In genomic region chr15:62870216-62870615, GRCh38 we compare ENCODE assay signal across 22 cellular contexts.
DNase-seq lines count a peak whose midpoint lies in the region; ATAC-seq, FAIRE-seq and TF ChIP-seq lines count a peak whose summit lies in the region.
"Had no signal": no experiment of that assay in that cellular context is flagged by ENCODE, and none has a peak within 500 bp of the region (broad histone marks: within the 10 kb centered on the region; RNA-seq: fewer than 3 reads in every experiment).

No MANE protein-coding gene starts in this region.

- TF ChIP-seq POLR2A in sigmoid colon (IDR thresholded peaks at IDR 0.05) = no peak
- no peak for TF ChIP-seq POLR2A in esophagus muscularis mucosa (IDR thresholded peaks at IDR 0.05; ENCODE audit: low read depth)

- no peaks in the 10 kb centered on the region for H3K27me3 ChIP-seq in astrocyte (ENCODE audit: insufficient read depth, low read length)
- H3K27me3 ChIP-seq in sigmoid colon = no peaks in the 10 kb centered on the region
- H3K27me3 ChIP-seq in esophagus muscularis mucosa = no peaks in the 10 kb centered on the region
- H3K27me3 ChIP-seq: BLaER1 had no signal

- H3K27me3 Mint-ChIP-seq in astrocyte (ENCODE audit: low read depth, unreplicated experiment) = no peaks in the 10 kb centered on the region
- peaks cover 5% of the 10 kb centered on the region for H3K27me3 Mint-ChIP-seq in activated CD4-positive, alpha-beta T cell treated with anti-CD3 and anti-CD28 coated beads, Interleukin-2, amount 10 ng/mL, durations not matched to agents 24 days and 14 days
- H3K27me3 Mint-ChIP-seq in activated naive CD8-positive, alpha-beta T cell treated with anti-CD3 and anti-CD28 coated beads, Interleukin-2, amount 50 U/mL, for 24 hours = no peaks in the 10 kb centered on the region

- 19 to 76% methylated on average over 2 of the region's 2 CpGs for WGBS in sigmoid colon, 2 donors
- WGBS in esophagus muscularis mucosa = 80% methylated on average over 2 of the region's 2 CpGs

- H3K4me1 ChIP-seq in astrocyte (ENCODE audit: insufficient read depth, low read length) (peaks cover 6% of the 10 kb centered on the region), sigmoid colon (peaks cover 0 to 67% (median 54%) of the 10 kb centered on the region in 4 donors), esophagus muscularis mucosa (peaks cover 6 to 59% (median 41%) of the 10 kb centered on the region in 4 donors)
- H3K4me1 ChIP-seq: Caco-2 had no signal

- H3K4me1 Mint-ChIP-seq in astrocyte (ENCODE audit: low read depth, unreplicated experiment) = peaks cover 13% of the 10 kb centered on the region
- H3K4me1 Mint-ChIP-seq in activated CD4-positive, alpha-beta T cell treated with anti-CD3 and anti-CD28 coated beads, Interleukin-2, amount 10 ng/mL, durations not matched to agents 24 days and 14 days = no peaks in the 10 kb centered on the region
- no peaks in the 10 kb centered on the region for H3K4me1 Mint-ChIP-seq in activated naive CD8-positive, alpha-beta T cell treated with anti-CD3 and anti-CD28 coated beads, Interleukin-2, amount 50 U/mL, for 24 hours
- H3K4me1 Mint-ChIP-seq: B cell; CD4-positive, CD25-positive, alpha-beta regulatory T cell had no signal

- peak overlapping the region; percentile 47 for H3K27ac Mint-ChIP-seq in astrocyte (ENCODE audit: unreplicated experiment)
- H3K27ac Mint-ChIP-seq in activated CD4-positive, alpha-beta T cell treated with anti-CD3 and anti-CD28 coated beads, Interleukin-2, amount 10 ng/mL, durations not matched to agents 24 days and 14 days = no peak overlapping the region
- no peak overlapping the region for H3K27ac Mint-ChIP-seq in activated naive CD8-positive, alpha-beta T cell treated with anti-CD3 and anti-CD28 coated beads, Interleukin-2, amount 50 U/mL, for 24 hours
- H3K27ac Mint-ChIP-seq: B cell; CD4-positive, CD25-positive, alpha-beta regulatory T cell; CD8-positive, alpha-beta T cell had no signal

- peak; percentile 27 for DNase-seq in HCEC 1CT
- DNase-seq in astrocyte (ENCODE audit: low read depth) = no peak
- no peak for DNase-seq in left colon
- DNase-seq in sigmoid colon = no peak
- no peak for DNase-seq in activated CD4-positive, alpha-beta T cell treated with anti-CD3 and anti-CD28 coated beads, Interleukin-2, amount 10 ng/mL, durations not matched to agents 24 days and 14 days
- DNase-seq in activated naive CD8-positive, alpha-beta T cell treated with anti-CD3 and anti-CD28 coated beads, Interleukin-2, amount 50 U/mL, for 24 hours = no peak
- no peak for DNase-seq in NCI-H1436 treated with DMSO at 0.1 percent for 48 hours (lab: John Stamatoyannopoulos, UW)
- no peak for DNase-seq in esophagus muscularis mucosa (ENCODE audit: extremely low spot score)
- DNase-seq: Caco-2; CD4-positive, CD25-positive, alpha-beta regulatory T cell; CD8-positive, alpha-beta T cell; DMS153; DND-41; GM23248; H7 had no signal

- intact Hi-C loops in left colon (cut with DNase I, micrococcal nuclease) = no loop called here
- intact Hi-C loops in sigmoid colon (cut with DNase I) = no loop called here
- intact Hi-C loops in activated CD4-positive, alpha-beta T cell treated with anti-CD3 and anti-CD28 coated beads, Interleukin-2, amount 10 ng/mL, durations not matched to agents 24 days and 14 days (cut with micrococcal nuclease) = no loop called here
- intact Hi-C loops in esophagus muscularis mucosa (cut with DNase I) = no loop called here

- H3K36me3 Mint-ChIP-seq in astrocyte (ENCODE audit: low read depth, unreplicated experiment) = no peaks in the 10 kb centered on the region
- H3K36me3 Mint-ChIP-seq in activated CD4-positive, alpha-beta T cell treated with anti-CD3 and anti-CD28 coated beads, Interleukin-2, amount 10 ng/mL, durations not matched to agents 24 days and 14 days (ENCODE audit: low read depth) = no peaks in the 10 kb centered on the region
- H3K36me3 Mint-ChIP-seq in activated naive CD8-positive, alpha-beta T cell treated with anti-CD3 and anti-CD28 coated beads, Interleukin-2, amount 50 U/mL, for 24 hours (ENCODE audit: low read depth) = no peaks in the 10 kb centered on the region
- H3K36me3 Mint-ChIP-seq: CD4-positive, CD25-positive, alpha-beta regulatory T cell; CD8-positive, alpha-beta T cell had no signal

- H3K9me3 ChIP-seq in astrocyte (ENCODE audit: insufficient read depth, low read depth, low read length) = no peaks in the 10 kb centered on the region
- H3K9me3 ChIP-seq in sigmoid colon = peaks cover 0 to 2% (median 0%) of the 10 kb centered on the region in 4 donors
- no peaks in the 10 kb centered on the region for H3K9me3 ChIP-seq in esophagus muscularis mucosa
- H3K9me3 ChIP-seq: BLaER1, Caco-2 had no signal

- no peaks in the 10 kb centered on the region for H4K20me1 ChIP-seq in astrocyte (ENCODE audit: insufficient read depth, low read length)
- H4K20me1 ChIP-seq: BLaER1 had no signal

- TF ChIP-seq CTCF in astrocyte (IDR thresholded peaks at IDR 0.05; ENCODE audit: insufficient read depth, low read depth, low read length) (no peak), sigmoid colon (IDR thresholded peaks at IDR 0.05) (no peak), esophagus muscularis mucosa (IDR thresholded peaks at IDR 0.05) (no peak)

- H3K27ac ChIP-seq in astrocyte (ENCODE audit: low read depth, low read length) = no peak overlapping the region
- peak overlapping the region in 3 of 4 donors; percentile 87 to 93 (median 88) for H3K27ac ChIP-seq in sigmoid colon
- peak overlapping the region in 1 of 4 donors; percentile 6 for H3K27ac ChIP-seq in esophagus muscularis mucosa (replicated peaks in 1 of 4)
- H3K27ac ChIP-seq: 22Rv1, BLaER1, C4-2B, GM23248 had no signal

- no peak overlapping the region for H3K9ac ChIP-seq in astrocyte (ENCODE audit: low read length)
- H3K9ac ChIP-seq: BLaER1, GM23248 had no signal

- FAIRE-seq in astrocyte (lab: Jason Lieb, UNC) = no peak
- FAIRE-seq: GM12892, H1 had no signal

- TF ChIP-seq EP300 in sigmoid colon (IDR thresholded peaks at IDR 0.05) (no peak), esophagus muscularis mucosa (IDR thresholded peaks at IDR 0.05) (no peak)

- H3K79me2 ChIP-seq in astrocyte (ENCODE audit: insufficient read depth, low read length) = no peaks in the 10 kb centered on the region

- no peak overlapping the region for H3K4me2 ChIP-seq in astrocyte (ENCODE audit: low read length)
- H3K4me2 ChIP-seq: BLaER1 had no signal

- H3K36me3 ChIP-seq in astrocyte (ENCODE audit: insufficient read depth, low read length) (no peaks in the 10 kb centered on the region), sigmoid colon (no peaks in the 10 kb centered on the region), esophagus muscularis mucosa (no peaks in the 10 kb centered on the region)
- H3K36me3 ChIP-seq: BLaER1 had no signal

- H3K9me3 Mint-ChIP-seq in astrocyte (ENCODE audit: unreplicated experiment) = peaks cover 8% of the 10 kb centered on the region
- H3K9me3 Mint-ChIP-seq in activated CD4-positive, alpha-beta T cell treated with anti-CD3 and anti-CD28 coated beads, Interleukin-2, amount 10 ng/mL, durations not matched to agents 24 days and 14 days = no peaks in the 10 kb centered on the region
- no peaks in the 10 kb centered on the region for H3K9me3 Mint-ChIP-seq in activated naive CD8-positive, alpha-beta T cell treated with anti-CD3 and anti-CD28 coated beads, Interleukin-2, amount 50 U/mL, for 24 hours
- H3K9me3 Mint-ChIP-seq: CD8-positive, alpha-beta T cell had no signal

- peak; percentile 62 for ATAC-seq in left colon
- ATAC-seq in activated naive CD8-positive, alpha-beta T cell treated with anti-CD3 and anti-CD28 coated beads, Interleukin-2, amount 50 U/mL, for 24 hours = no peak
- ATAC-seq: CD8-positive, alpha-beta T cell; HCT116 had no signal

- H2AFZ ChIP-seq in astrocyte (ENCODE audit: low read depth, low read length) = no peak overlapping the region
- H2AFZ ChIP-seq: GM23248 had no signal

- H3K4me3 ChIP-seq in astrocyte (ENCODE audit: insufficient read depth, low read depth, low read length) = no peak overlapping the region
- no peak overlapping the region for H3K4me3 ChIP-seq in sigmoid colon
- no peak overlapping the region for H3K4me3 ChIP-seq in esophagus muscularis mucosa
- H3K4me3 ChIP-seq: BLaER1, GM23248 had no signal

- H3K4me3 Mint-ChIP-seq in astrocyte (ENCODE audit: unreplicated experiment) = no peak overlapping the region
- no peak overlapping the region for H3K4me3 Mint-ChIP-seq in activated CD4-positive, alpha-beta T cell treated with anti-CD3 and anti-CD28 coated beads, Interleukin-2, amount 10 ng/mL, durations not matched to agents 24 days and 14 days
- H3K4me3 Mint-ChIP-seq in activated naive CD8-positive, alpha-beta T cell treated with anti-CD3 and anti-CD28 coated beads, Interleukin-2, amount 50 U/mL, for 24 hours = no peak overlapping the region
- H3K4me3 Mint-ChIP-seq: B cell; CD4-positive, CD25-positive, alpha-beta regulatory T cell; CD8-positive, alpha-beta T cell had no signal
